Comparison of ENCODE assay signal across 23 cellular contexts in genomic region chr1:223199094-223199647, GRCh38. TPM values are rescaled to one million over a fixed set of nuclear protein-coding genes. Genes with fewer than 3 reads are reported as not detected.
A peak's percentile ranks its signal among the peaks of the same experiment; 100 is the strongest.
DNase-seq lines count a peak whose midpoint lies in the region; ATAC-seq and TF ChIP-seq lines count a peak whose summit lies in the region.
"Had no signal": no experiment of that assay in that cellular context is flagged by ENCODE, and none has a peak within 500 bp of the region (broad histone marks: within the 10 kb centered on the region; RNA-seq: fewer than 3 reads in every experiment).

No MANE protein-coding gene starts in this region.

- H3K9me3 ChIP-seq in breast epithelium (no peaks in the 10 kb centered on the region), smooth muscle cell (replicated peaks; ENCODE audit: low read depth) (no peaks in the 10 kb centered on the region)
- H3K9me3 ChIP-seq: gastroesophageal sphincter, suprapubic skin, vagina had no signal

- H3K36me3 ChIP-seq in breast epithelium (no peaks in the 10 kb centered on the region), smooth muscle cell (ENCODE audit: low read depth) (no peaks in the 10 kb centered on the region)
- H3K36me3 ChIP-seq: gastroesophageal sphincter, suprapubic skin, vagina had no signal

- H3F3A ChIP-seq in smooth muscle cell (ENCODE audit: low read depth) = no peaks in the 10 kb centered on the region

- H3K4me3 ChIP-seq in breast epithelium (no peak overlapping the region), smooth muscle cell (no peak overlapping the region)
- H3K4me3 ChIP-seq: gastroesophageal sphincter, suprapubic skin, vagina had no signal

- no peak overlapping the region for H2AFZ ChIP-seq in smooth muscle cell (ENCODE audit: low read depth)

- BruUV-seq in MCF 10A (replicated peaks; lab: Mats Ljungman, UMichigan) = no TSS peak

- no peak for ATAC-seq in activated naive CD4-positive, alpha-beta T cell treated with anti-CD3 and anti-CD28 coated beads, Interleukin-2, amount 50 U/mL, for 72 hours
- ATAC-seq: gastroesophageal sphincter, PC-3 had no signal

- DNase-seq in MCF 10A (ENCODE audit: unreplicated experiment) (peak; percentile 72), breast epithelium (ENCODE audit: low spot score in 2 of 2) (no peak), SK-MEL-5 (ENCODE audit: low read depth, low spot score) (peak; percentile 9), islet precursor cell (peak; percentile 51), smooth muscle cell (lab: John Stamatoyannopoulos, UW; ENCODE audit: unreplicated experiment) (no peak), HK-2 (ENCODE audit: unreplicated experiment) (no peak), HuH-7.5 (ENCODE audit: low spot score) (no peak)
- no peak for DNase-seq in activated naive CD4-positive, alpha-beta T cell treated with anti-CD3 and anti-CD28 coated beads, Interleukin-2, amount 50 U/mL, for 72 hours (ENCODE audit: low spot score in 2 of 2)
- DNase-seq: ACHN; activated CD4-positive, alpha-beta memory T cell treated with anti-CD3 and anti-CD28 coated beads, Interleukin-2, amount 10 ng/mL, durations not matched to agents 7 days and 5 days; activated T-cell treated with anti-CD3 and anti-CD28 coated beads, Interleukin-2, amount 50 U/mL, for 1 hour; C1 segment of cervical spinal cord; DMS153; Kasumi-1; NCI-H1417 treated with DMSO at 0.1 percent for 48 hours; occipital lobe; PC-3; T-helper 9 cell had no signal

- CTCF ChIA-PET in MCF 10A (lab: Yijun Ruan, JAX) = interaction anchor here (1.0 to 1.7 kb wide), 2 partner anchors 66 to 230 kb away, joined by 3 to 7 read pairs; no protein-coding TSS in a partner anchor

- no peak overlapping the region for H3K4me2 ChIP-seq in smooth muscle cell

- no peaks in the 10 kb centered on the region for H3K4me1 ChIP-seq in breast epithelium
- H3K4me1 ChIP-seq in smooth muscle cell (ENCODE audit: low read depth) = no peaks in the 10 kb centered on the region
- H3K4me1 ChIP-seq: gastroesophageal sphincter, suprapubic skin, vagina had no signal

- no peak for TF ChIP-seq POLR2A in breast epithelium (IDR thresholded peaks at IDR 0.05)

- no peaks in the 10 kb centered on the region for H3K79me2 ChIP-seq in smooth muscle cell (ENCODE audit: low read depth)

- peaks cover 40% of the 10 kb centered on the region for H3K4me1 Mint-ChIP-seq in MCF 10A (ENCODE audit: insufficient read depth, unreplicated experiment)
- H3K4me1 Mint-ChIP-seq: activated CD4-positive, alpha-beta memory T cell treated with anti-CD3 and anti-CD28 coated beads, Interleukin-2, amount 10 ng/mL, durations not matched to agents 7 days and 5 days had no signal

- no peak overlapping the region for H3K27ac Mint-ChIP-seq in MCF 10A (ENCODE audit: low read depth, unreplicated experiment)
- no peak overlapping the region for H3K27ac Mint-ChIP-seq in activated naive CD4-positive, alpha-beta T cell treated with anti-CD3 and anti-CD28 coated beads, Interleukin-2, amount 50 U/mL, for 72 hours
- H3K27ac Mint-ChIP-seq: activated CD4-positive, alpha-beta memory T cell treated with anti-CD3 and anti-CD28 coated beads, Interleukin-2, amount 10 ng/mL, durations not matched to agents 7 days and 5 days; memory B cell had no signal

- no peaks in the 10 kb centered on the region for H3K36me3 Mint-ChIP-seq in MCF 10A (ENCODE audit: insufficient read depth, unreplicated experiment)
- peaks cover 0 to 5% of the 10 kb centered on the region in 2 donors for H3K36me3 Mint-ChIP-seq in activated naive CD4-positive, alpha-beta T cell treated with anti-CD3 and anti-CD28 coated beads, Interleukin-2, amount 50 U/mL, for 72 hours
- H3K36me3 Mint-ChIP-seq: memory B cell had no signal

- TF ChIP-seq CTCF in MCF 10A (IDR thresholded peaks at IDR 0.05; ENCODE audit: unreplicated experiment) (no peak), breast epithelium (IDR thresholded peaks at IDR 0.05) (no peak), smooth muscle cell (IDR thresholded peaks at IDR 0.05; ENCODE audit: borderline replicate concordance, insufficient read depth, poor library complexity, severe bottlenecking) (no peak)

- H3K27me3 Mint-ChIP-seq in MCF 10A (ENCODE audit: insufficient read depth, unreplicated experiment) = no peaks in the 10 kb centered on the region

- no peak overlapping the region for H3K9ac ChIP-seq in smooth muscle cell (ENCODE audit: low read depth)

- H3K4me3 Mint-ChIP-seq in MCF 10A (ENCODE audit: unreplicated experiment) = no peak overlapping the region
- H3K4me3 Mint-ChIP-seq: activated CD4-positive, alpha-beta memory T cell treated with anti-CD3 and anti-CD28 coated beads, Interleukin-2, amount 10 ng/mL, durations not matched to agents 7 days and 5 days; central memory CD8-positive, alpha-beta T cell; memory B cell had no signal

- in situ Hi-C loops in SK-MEL-5 (cut with HindIII; ENCODE audit: low pct_unique_long_range_greater_than_20kb, low sequenced_read_pairs) = no loop called here

- WGBS in smooth muscle cell (ENCODE audit: low lambda C conversion rate) = 82% methylated on average over 2 of the region's 2 CpGs

- intact Hi-C loops in MCF 10A (cut with micrococcal nuclease) (loop anchor here (2.0 kb wide), 1 partner anchor 34 kb away; no protein-coding TSS in a partner anchor), breast epithelium (cut with DNase I; ENCODE audit: low total_unique reads) (no loop called here)

- POLR2A ChIA-PET in MCF 10A (lab: Yijun Ruan, JAX) = interaction anchor here (1.3 kb wide), 1 partner anchor 13 kb away, joined by 4 read pairs; no protein-coding TSS in a partner anchor

- no peak overlapping the region for H3K27ac ChIP-seq in breast epithelium
- H3K27ac ChIP-seq in smooth muscle cell (ENCODE audit: low read depth) = no peak overlapping the region
- H3K27ac ChIP-seq: gastroesophageal sphincter, suprapubic skin, vagina had no signal

- H3K9me3 Mint-ChIP-seq in MCF 10A (ENCODE audit: unreplicated experiment) = no peaks in the 10 kb centered on the region
- no peaks in the 10 kb centered on the region for H3K9me3 Mint-ChIP-seq in activated naive CD4-positive, alpha-beta T cell treated with anti-CD3 and anti-CD28 coated beads, Interleukin-2, amount 50 U/mL, for 72 hours
- H3K9me3 Mint-ChIP-seq: activated CD4-positive, alpha-beta memory T cell treated with anti-CD3 and anti-CD28 coated beads, Interleukin-2, amount 10 ng/mL, durations not matched to agents 7 days and 5 days; central memory CD8-positive, alpha-beta T cell; memory B cell had no signal

- H3K27me3 ChIP-seq in breast epithelium (no peaks in the 10 kb centered on the region), smooth muscle cell (ENCODE audit: low read depth) (no peaks in the 10 kb centered on the region)
- H3K27me3 ChIP-seq: suprapubic skin, vagina had no signal

- no peaks in the 10 kb centered on the region for H4K20me1 ChIP-seq in smooth muscle cell (ENCODE audit: low read depth)

RNA-seq across cellular contexts. Expression of gene TLR5, which starts 56.1 kb away (rescaled TPM):
- total RNA-seq in MCF 10A (2022) (0.81 and 1.5 TPM in 2 replicates), breast epithelium (10 to 100 TPM; 11.5 to 33.5 (median 16.5) TPM), smooth muscle cell (2.7 and 6.8 TPM in 2 replicates)
- total RNA-seq in SK-MEL-5 (2014; rRNA removed; shearing (Covaris generic)) = 0.05 and 0.48 TPM in 2 replicates
- 2.0 and 4.9 TPM in 2 replicates for polyA plus RNA-seq in SK-MEL-5 (2015; cell fraction: cytosol; rRNA removed)
- polyA plus RNA-seq in SK-MEL-5 (2015; cell fraction: nucleus; rRNA removed) = 0.56 and 1.0 TPM in 2 replicates
- polyA plus RNA-seq in smooth muscle cell = 0.72 and 1.0 TPM in 2 replicates
- under 1 TPM in 1 of 2 donors, not detected in 1; 0.43 TPM for total RNA-seq in activated naive CD4-positive, alpha-beta T cell treated with anti-CD3 and anti-CD28 coated beads, Interleukin-2, amount 50 U/mL, for 72 hours

Comparison
In these comparisons a context has a peak if more than half of its experiments do, and no peak if none do; other contexts are left out.
1. DNase-seq: peak in MCF 10A (single experiment), SK-MEL-5 (single experiment) and islet precursor cell (single experiment); none in breast epithelium (0 of 2), smooth muscle cell (single experiment), activated naive CD4-positive, alpha-beta T cell treated with anti-CD3 and anti-CD28 coated beads, Interleukin-2, amount 50 U/mL, for 72 hours (0 of 2), HK-2 (single experiment) and HuH-7.5 (single experiment).